In genomic region chr12:16604853-16605252, GRCh38 we compare ENCODE assay signal across 11 cellular contexts. TPM values are rescaled to one million over a fixed set of nuclear protein-coding genes. Genes with fewer than 3 reads are reported as not detected.
A peak's percentile ranks its signal among the peaks of the same experiment; 100 is the strongest.
DNase-seq lines count a peak whose midpoint lies in the region; ATAC-seq, FAIRE-seq and TF ChIP-seq lines count a peak whose summit lies in the region.
"Had no signal": no experiment of that assay in that cellular context is flagged by ENCODE, and none has a peak within 500 bp of the region (broad histone marks: within the 10 kb centered on the region; RNA-seq: fewer than 3 reads in every experiment).

No MANE protein-coding gene starts in this region.

- H3K27me3 Mint-ChIP-seq in progenitor cell of endocrine pancreas = peaks cover 31% of the 10 kb centered on the region

- H3K4me3 Mint-ChIP-seq in progenitor cell of endocrine pancreas (ENCODE audit: low read depth) = peak overlapping the region; percentile 86

- H3K27ac Mint-ChIP-seq in progenitor cell of endocrine pancreas = no peak overlapping the region

- no peaks in the 10 kb centered on the region for H3K9me3 Mint-ChIP-seq in progenitor cell of endocrine pancreas (ENCODE audit: low read depth)

- TF ChIP-seq CTCF in progenitor cell of endocrine pancreas (IDR thresholded peaks at IDR 0.05; ENCODE audit: unreplicated experiment) = no peak

- FAIRE-seq in frontal cortex (lab: Jason Lieb, UNC) = no peak
- FAIRE-seq: HepG2 had no signal

- peak; percentile 19 for ATAC-seq in left ventricle myocardium superior
- ATAC-seq in HG02973 (IDR thresholded peaks at IDR 0.05; ENCODE audit: unreplicated experiment) = no peak

- peaks cover under 1% of the 10 kb centered on the region for H3K36me3 Mint-ChIP-seq in progenitor cell of endocrine pancreas (ENCODE audit: insufficient read depth)

- intact Hi-C loops in left ventricle myocardium superior (cut with micrococcal nuclease) = no loop called here

- peaks cover 55% of the 10 kb centered on the region for H3K4me1 Mint-ChIP-seq in progenitor cell of endocrine pancreas (ENCODE audit: low read depth)

- DNase-seq in DMS53 (lab: John Stamatoyannopoulos, UW) (peak; percentile 78), SK-N-DZ (ENCODE audit: low spot score) (peak; percentile 32), left ventricle myocardium superior (no peak), progenitor cell of endocrine pancreas (ENCODE audit: low spot score, unreplicated experiment) (no peak), AML-193 (lab: John Stamatoyannopoulos, UW) (no peak), D341Med (ENCODE audit: low spot score) (no peak), frontal cortex (ENCODE audit: low spot score in 2 of 2) (no peak)
- DNase-seq: activated CD4-positive, alpha-beta T cell treated with anti-CD3 and anti-CD28 coated beads, Interleukin-2, amount 50 U/mL, for 1 hour; trophoblast cell had no signal

RNA-seq across cellular contexts. Expression of gene LMO3, which starts 1.1 kb away (rescaled TPM):
- 8.3 and 9.6 TPM in 2 replicates for polyA plus RNA-seq in SK-N-DZ (2014; cell fraction: cytosol; rRNA removed)
- 9.3 and 12.6 TPM in 2 replicates for polyA plus RNA-seq in SK-N-DZ (2014; cell fraction: nucleus; rRNA removed)
- 2.6 TPM for total RNA-seq in left ventricle myocardium superior
- total RNA-seq in progenitor cell of endocrine pancreas = 39.4 and 48.4 TPM in 2 replicates
- 1,227 TPM for total RNA-seq in frontal cortex
- total RNA-seq: HepG2 had no signal
- polyA plus RNA-seq: HepG2 had no signal

Comparison
In these comparisons a context has a peak if more than half of its experiments do, and no peak if none do; other contexts are left out.
1. DNase-seq: peak in DMS53 (single experiment) and SK-N-DZ (single experiment); none in left ventricle myocardium superior (single experiment), progenitor cell of endocrine pancreas (single experiment), AML-193 (0 of 2), D341Med (single experiment) and frontal cortex (0 of 2).
2. RNA of gene LMO3, which starts 1.1 kb away (total RNA-seq): 1,227 TPM in frontal cortex (single experiment); 39.4 to 48.4 TPM in progenitor cell of endocrine pancreas and 2.6 TPM in left ventricle myocardium superior (single experiment); every median in the first group is over 10 times any median in the second.